19 cellular contexts compared by ENCODE assay signal in the genomic region with DNA sequence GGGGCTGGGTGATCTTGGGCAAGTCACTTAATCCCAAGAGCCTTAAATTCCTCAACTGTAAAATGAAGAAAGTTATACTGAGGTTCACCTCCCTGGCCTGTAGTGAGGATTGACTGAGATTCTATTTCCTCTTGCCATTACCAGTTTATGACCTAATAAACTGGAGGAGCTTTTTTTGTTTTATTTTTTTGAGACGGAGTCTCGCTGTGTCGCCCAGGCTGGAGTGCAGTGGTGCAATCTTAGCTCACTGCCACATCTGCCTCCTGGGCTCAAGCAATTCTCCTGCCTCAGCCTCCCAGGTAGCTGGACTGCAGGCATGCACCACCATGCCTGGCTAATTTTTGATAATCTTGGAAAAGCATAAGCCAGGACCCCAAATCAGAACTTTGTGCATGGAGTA.
A peak's percentile ranks its signal among the peaks of the same experiment; 100 is the strongest.
DNase-seq lines count a peak whose midpoint lies in the region; ATAC-seq and TF ChIP-seq lines count a peak whose summit lies in the region.
"Had no signal": no experiment of that assay in that cellular context is flagged by ENCODE, and none has a peak within 500 bp of the region (broad histone marks: within the 10 kb centered on the region; RNA-seq: fewer than 3 reads in every experiment).

No MANE protein-coding gene starts in this region.

- no peak for ATAC-seq in stimulated activated naive B cell treated with anti-CD40 and anti-IgM and Interleukin-4, amounts not matched to agents 10 μg/mL and 1 μg/mL and 100 μg/mL, for 72 hours (replicated peaks)
- ATAC-seq in right cardiac atrium, result no peak
- ATAC-seq: A549; CD8-positive, alpha-beta T cell had no signal

- H3K4me3 ChIP-seq in HEK293 (ENCODE audit: low read depth, low read length) (no peak overlapping the region), right cardiac atrium (ENCODE audit: low read length) (no peak overlapping the region)
- H3K4me3 ChIP-seq: A549, GM23248 had no signal

- H3K4me1 Mint-ChIP-seq in stimulated activated naive B cell treated with anti-CD40 and anti-IgM and Interleukin-4, amounts not matched to agents 10 μg/mL and 1 μg/mL and 100 μg/mL, for 72 hours, result peaks cover 0 to 4% of the 10 kb centered on the region in 2 donors
- H3K4me1 Mint-ChIP-seq in nephron progenitor cell, result peaks cover 46% of the 10 kb centered on the region
- H3K4me1 Mint-ChIP-seq in glutamatergic neuron (ENCODE audit: low read depth, unreplicated experiment), result peaks cover 17% of the 10 kb centered on the region
- H3K4me1 Mint-ChIP-seq: CD4-positive, CD25-positive, alpha-beta regulatory T cell had no signal

- H3K27me3 Mint-ChIP-seq in stimulated activated naive B cell treated with anti-CD40 and anti-IgM and Interleukin-4, amounts not matched to agents 10 μg/mL and 1 μg/mL and 100 μg/mL, for 72 hours, result no peaks in the 10 kb centered on the region
- H3K27me3 Mint-ChIP-seq in nephron progenitor cell (ENCODE audit: low read depth, poor library complexity) (no peaks in the 10 kb centered on the region), glutamatergic neuron (ENCODE audit: unreplicated experiment) (peaks cover 3% of the 10 kb centered on the region)

- no peak overlapping the region for H3K4me3 Mint-ChIP-seq in stimulated activated naive B cell treated with anti-CD40 and anti-IgM and Interleukin-4, amounts not matched to agents 10 μg/mL and 1 μg/mL and 100 μg/mL, for 72 hours
- H3K4me3 Mint-ChIP-seq in nephron progenitor cell (no peak overlapping the region), glutamatergic neuron (ENCODE audit: unreplicated experiment) (no peak overlapping the region)
- H3K4me3 Mint-ChIP-seq: CD4-positive, CD25-positive, alpha-beta regulatory T cell; CD8-positive, alpha-beta T cell; HFFc6 had no signal

- no peaks in the 10 kb centered on the region for H3K27me3 ChIP-seq in right cardiac atrium (ENCODE audit: control insufficient read depth, insufficient read depth)

- no peaks in the 10 kb centered on the region for H3K36me3 ChIP-seq in HEK293 (ENCODE audit: control insufficient read depth in 2 of 2, insufficient read depth in 1 of 2, low read length in 2 of 2)

- H3K27ac Mint-ChIP-seq in stimulated activated naive B cell treated with anti-CD40 and anti-IgM and Interleukin-4, amounts not matched to agents 10 μg/mL and 1 μg/mL and 100 μg/mL, for 72 hours, result peak overlapping the region; percentile 56
- H3K27ac Mint-ChIP-seq in nephron progenitor cell (no peak overlapping the region), glutamatergic neuron (ENCODE audit: unreplicated experiment) (no peak overlapping the region)
- H3K27ac Mint-ChIP-seq: CD4-positive, CD25-positive, alpha-beta regulatory T cell; CD8-positive, alpha-beta T cell; HFFc6 had no signal

- H3K9me3 ChIP-seq in HEK293 (ENCODE audit: control insufficient read depth, insufficient read depth, low read depth, low read length), result no peaks in the 10 kb centered on the region
- no peaks in the 10 kb centered on the region for H3K9me3 ChIP-seq in right cardiac atrium (ENCODE audit: control insufficient read depth, low read length)
- H3K9me3 ChIP-seq: A549, Caco-2 had no signal

- WGBS in right cardiac atrium, result 85% methylated on average over 3 of the region's 3 CpGs

- intact Hi-C loops in right cardiac atrium (cut with DNase I), result loop anchor here in 2 of 4 donors (10.0 kb wide), 2 partner anchors 277 to 347 kb away; partner anchors contain the start of gene ZDHHC14 (in 1 of the 2)

- POLR2A ChIA-PET in HEK293 (lab: Yijun Ruan, JAX), result no interaction called here

- CTCF ChIA-PET in HEK293 (lab: Yijun Ruan, JAX), result interaction anchor here (0.8 to 1.7 kb wide), 4 partner anchors 15 to 345 kb away, joined by 3 read pairs; no protein-coding TSS in a partner anchor

- H3K9me3 Mint-ChIP-seq in stimulated activated naive B cell treated with anti-CD40 and anti-IgM and Interleukin-4, amounts not matched to agents 10 μg/mL and 1 μg/mL and 100 μg/mL, for 72 hours, result no peaks in the 10 kb centered on the region
- H3K9me3 Mint-ChIP-seq in nephron progenitor cell, result peaks cover 16% of the 10 kb centered on the region
- peaks cover 6% of the 10 kb centered on the region for H3K9me3 Mint-ChIP-seq in glutamatergic neuron (ENCODE audit: unreplicated experiment)
- H3K9me3 Mint-ChIP-seq: CD4-positive, CD25-positive, alpha-beta regulatory T cell; CD8-positive, alpha-beta T cell; HFFc6 had no signal

- DNase-seq in mesenteric fat pad (ENCODE audit: low spot score) (peak; percentile 26), nephron progenitor cell (no peak), glutamatergic neuron (no peak), right cardiac atrium (no peak)
- no peak for DNase-seq in stimulated activated naive B cell treated with anti-CD40 and anti-IgM and Interleukin-4, amounts not matched to agents 10 μg/mL and 1 μg/mL and 100 μg/mL, for 72 hours
- DNase-seq: 8988T; ACHN; Caco-2; CD4-positive, CD25-positive, alpha-beta regulatory T cell; CD8-positive, alpha-beta T cell; DMS153; DND-41; GM23248; H7; HCEC 1CT; HFFc6 had no signal

- H3K36me3 Mint-ChIP-seq in stimulated activated naive B cell treated with anti-CD40 and anti-IgM and Interleukin-4, amounts not matched to agents 10 μg/mL and 1 μg/mL and 100 μg/mL, for 72 hours, result peaks cover 38 to 53% of the 10 kb centered on the region in 2 donors
- H3K36me3 Mint-ChIP-seq in nephron progenitor cell (ENCODE audit: low read depth) (peaks cover 16% of the 10 kb centered on the region), glutamatergic neuron (ENCODE audit: unreplicated experiment) (peaks cover 10% of the 10 kb centered on the region)
- H3K36me3 Mint-ChIP-seq: CD4-positive, CD25-positive, alpha-beta regulatory T cell; CD8-positive, alpha-beta T cell had no signal

- H3K27ac ChIP-seq in HEK293 (ENCODE audit: extremely low read depth, low read depth, low read length) (no peak overlapping the region), right cardiac atrium (ENCODE audit: low read length) (no peak overlapping the region)
- H3K27ac ChIP-seq: A549, C4-2B, GM23248 had no signal

- TF ChIP-seq CTCF in HEK293 (tag by site-specific recombination; IDR thresholded peaks at IDR 0.05) (no peak), nephron progenitor cell (IDR thresholded peaks at IDR 0.05) (no peak), glutamatergic neuron (IDR thresholded peaks at IDR 0.05; ENCODE audit: partially characterized antibody, unreplicated experiment) (no peak)

- H3K4me1 ChIP-seq in HEK293 (ENCODE audit: control insufficient read depth, insufficient read depth, low read length), result peaks cover under 1% of the 10 kb centered on the region
- H3K4me1 ChIP-seq in right cardiac atrium (ENCODE audit: control insufficient read depth, insufficient read depth, low read length), result no peaks in the 10 kb centered on the region
- H3K4me1 ChIP-seq: A549, Caco-2 had no signal

TF ChIP-seq in HEK293, 187 proteins besides CTCF, POLR2A, EP300 and RAD21:
- TF ChIP-seq ZNF133 (tag by site-specific recombination; IDR thresholded peaks at IDR 0.05) (no peak), ZIC2 (tag by site-specific recombination; IDR thresholded peaks at IDR 0.05) (peak; percentile 72)
